ENCODE assay signal across 1 cellular context in genomic region chr3:17742092-17742836, GRCh38.
A peak's percentile ranks its signal among the peaks of the same experiment; 100 is the strongest.
TF ChIP-seq lines count a peak whose summit lies in the region.

TSS of gene TBC1D5 (minus strand) at chr3:17742631. CDS start at chr3:17508570, 234,061 bp downstream.

TF ChIP-seq in HepG2, 621 proteins besides CTCF, POLR2A, EP300 and RAD21 (continued from another document and continues in another):
- TF ChIP-seq ZBTB33 (CRISPR knock-in tag; IDR thresholded peaks at IDR 0.05) = peak; percentile 5; the same call in 1 of the 2 replicates
- no peak for TF ChIP-seq ZFAT (CRISPR knock-in tag; conservative IDR thresholded peaks at IDR 0.05)
- TF ChIP-seq ZFP37 (CRISPR knock-in tag; IDR thresholded peaks at IDR 0.05; ENCODE audit: borderline replicate concordance) = no peak
- no peak for TF ChIP-seq ATF6 (CRISPR knock-in tag; conservative IDR thresholded peaks at IDR 0.05)
- TF ChIP-seq FOXA3 (CRISPR knock-in tag; IDR thresholded peaks at IDR 0.05) = peak; percentile 18; the same call in 1 of the 2 replicates
- peak; percentile 70; the same call in 1 of the 2 replicates for TF ChIP-seq BRF2 (CRISPR knock-in tag; IDR thresholded peaks at IDR 0.05)
- TF ChIP-seq BHLHE40 (IDR thresholded peaks at IDR 0.05; ENCODE audit: low read length) = peak; percentile 94
- peak; percentile 24; the same call in 1 of the 2 replicates for TF ChIP-seq SP2 (CRISPR knock-in tag; IDR thresholded peaks at IDR 0.05)
- 0 out of 2 replicates have a peak, but pooled peaks have one; percentile 1 for TF ChIP-seq RCOR2 (CRISPR knock-in tag; IDR thresholded peaks at IDR 0.05)
- peak; percentile 42; the same call in 1 of the 2 replicates for TF ChIP-seq ZNF234 (CRISPR knock-in tag; conservative IDR thresholded peaks at IDR 0.05)
- peak; percentile 81 for TF ChIP-seq ZFY (CRISPR knock-in tag; IDR thresholded peaks at IDR 0.05)
- no peak; the same call in 1 of the 2 replicates for TF ChIP-seq ZNF704 (CRISPR knock-in tag; IDR thresholded peaks at IDR 0.05; ENCODE audit: borderline replicate concordance)
- peak; percentile 86 for TF ChIP-seq ZNF501 (CRISPR knock-in tag; IDR thresholded peaks at IDR 0.05)
- TF ChIP-seq CCDC6 (CRISPR knock-in tag; IDR thresholded peaks at IDR 0.05) = peak; percentile 88; the same call in 1 of the 2 replicates
- peak; percentile 71 for TF ChIP-seq SRSF1 (optimal IDR thresholded peaks at IDR 0.05; ENCODE audit: low read depth, low read length)
- peak; percentile 78 for TF ChIP-seq ZSCAN25 (CRISPR knock-in tag; IDR thresholded peaks at IDR 0.05)
- TF ChIP-seq ATF3 (CRISPR knock-in tag; IDR thresholded peaks at IDR 0.05) = peak; percentile 23
- TF ChIP-seq ATF7-NPFF (CRISPR knock-in tag; IDR thresholded peaks at IDR 0.05; ENCODE audit: low read depth) = peak; percentile 75; the same call in 1 of the 2 replicates
- TF ChIP-seq CSRNP1 (CRISPR knock-in tag; IDR thresholded peaks at IDR 0.05) = peak; percentile 77; the same call in 1 of the 2 replicates
- TF ChIP-seq FOXC1 (CRISPR knock-in tag; IDR thresholded peaks at IDR 0.05; ENCODE audit: borderline replicate concordance) = peak; percentile 71
- 0 out of 2 replicates have a peak, but pooled peaks have one; percentile 57 for TF ChIP-seq FUBP1 (CRISPR knock-in tag; IDR thresholded peaks at IDR 0.05; ENCODE audit: borderline replicate concordance)
- peak; percentile 38; the same call in 1 of the 2 replicates for TF ChIP-seq ZMAT3 (CRISPR knock-in tag; conservative IDR thresholded peaks at IDR 0.05)
- TF ChIP-seq ZSCAN5A (CRISPR knock-in tag; IDR thresholded peaks at IDR 0.05; ENCODE audit: borderline replicate concordance) = peak; percentile 74; the same call in 1 of the 2 replicates
- peak; percentile 70 for TF ChIP-seq ZSCAN21 (CRISPR knock-in tag; IDR thresholded peaks at IDR 0.05; ENCODE audit: borderline replicate concordance)
- peak; percentile 94 for TF ChIP-seq ZSCAN30 (CRISPR knock-in tag; IDR thresholded peaks at IDR 0.05)
- TF ChIP-seq ZNF747 (CRISPR knock-in tag; IDR thresholded peaks at IDR 0.05; ENCODE audit: borderline replicate concordance) = peak; percentile 83; the same call in 1 of the 2 replicates
- TF ChIP-seq RNF2 (conservative IDR thresholded peaks at IDR 0.05; ENCODE audit: low read depth) = peak; percentile 76
- peak; percentile 87 for TF ChIP-seq POLR2G (IDR thresholded peaks at IDR 0.05; ENCODE audit: low read depth, low read length)
- TF ChIP-seq ZNF780A (CRISPR knock-in tag; IDR thresholded peaks at IDR 0.05) = 0 out of 2 replicates have a peak, but pooled peaks have one; percentile 40
- peak; percentile 26; the same call in 1 of the 2 replicates for TF ChIP-seq HNF4A (CRISPR knock-in tag; IDR thresholded peaks at IDR 0.05)
- TF ChIP-seq ZNF33B (CRISPR knock-in tag; IDR thresholded peaks at IDR 0.05) = no peak
- TF ChIP-seq U2AF2 (IDR thresholded peaks at IDR 0.05; ENCODE audit: low read depth, low read length) = 0 out of 2 replicates have a peak, but pooled peaks have one; percentile 6
- TF ChIP-seq ZNF407 (CRISPR knock-in tag; IDR thresholded peaks at IDR 0.05; ENCODE audit: not compliant biosample characterization) = peak; percentile 82
- no peak for TF ChIP-seq ZNF776 (CRISPR knock-in tag; IDR thresholded peaks at IDR 0.05)
- peak; percentile 78; the same call in 1 of the 2 replicates for TF ChIP-seq PHF21A (CRISPR knock-in tag; IDR thresholded peaks at IDR 0.05)
- peak; percentile 99 for TF ChIP-seq AGO2 (optimal IDR thresholded peaks at IDR 0.05; ENCODE audit: low read depth, low read length)
- TF ChIP-seq ZNF777 (CRISPR knock-in tag; IDR thresholded peaks at IDR 0.05) = peak; percentile 74; the same call in 1 of the 2 replicates
- peak; percentile 95; the same call in 1 of the 2 replicates for TF ChIP-seq ZNF615 (CRISPR knock-in tag; IDR thresholded peaks at IDR 0.05; ENCODE audit: borderline replicate concordance)
